In the genomic region with DNA sequence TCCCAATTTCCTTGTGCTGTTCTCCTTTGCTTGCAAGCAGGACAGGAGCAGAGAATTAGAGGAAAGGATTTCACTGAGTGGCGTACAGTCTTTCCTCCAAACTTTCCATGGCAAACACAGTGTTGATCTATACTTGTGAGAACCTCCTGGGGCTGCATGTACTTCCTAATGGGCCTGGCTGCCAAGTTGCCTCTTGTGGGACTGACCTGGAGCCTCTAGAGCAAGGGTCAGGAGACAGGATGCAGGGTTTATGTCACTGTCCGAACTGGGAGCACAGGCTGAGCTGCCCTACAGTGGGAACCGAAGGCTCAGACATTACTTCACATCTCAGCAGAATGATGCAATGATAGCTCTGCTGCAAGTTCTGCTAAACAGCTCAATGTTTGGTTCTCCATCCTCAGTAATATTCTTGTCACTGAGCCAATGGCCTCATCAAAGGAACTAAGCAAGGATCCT, we compare ENCODE assay signal across 11 cellular contexts.
DNase-seq lines count a peak whose midpoint lies in the region; ATAC-seq, FAIRE-seq and TF ChIP-seq lines count a peak whose summit lies in the region.
"Had no signal": no experiment of that assay in that cellular context is flagged by ENCODE, and none has a peak within 500 bp of the region (broad histone marks: within the 10 kb centered on the region; RNA-seq: fewer than 3 reads in every experiment).

No MANE protein-coding gene starts in this region.

- H4K8ac ChIP-seq in mesenchymal stem cell (ENCODE audit: low read length) = no peak overlapping the region

- H3K14ac ChIP-seq in mesenchymal stem cell (ENCODE audit: low read length in 2 of 2) = no peak overlapping the region

- H3K27ac ChIP-seq in mammary epithelial cell (ENCODE audit: insufficient read depth, low read depth, low read length) (no peak overlapping the region), mesenchymal stem cell (ENCODE audit: low read length, poor library complexity, severe bottlenecking) (peak overlapping the region; percentile 2)

- H2BK120ac ChIP-seq in mesenchymal stem cell (ENCODE audit: low read depth, low read length) = peak overlapping the region; percentile 38

- no peak for FAIRE-seq in GM12891 (lab: Jason Lieb, UNC)

- no peaks in the 10 kb centered on the region for H3K79me2 ChIP-seq in mammary epithelial cell (ENCODE audit: insufficient read depth, low read length)

- no peak for ATAC-seq in GM18517 (IDR thresholded peaks at IDR 0.05; ENCODE audit: unreplicated experiment)
- ATAC-seq: activated CD8-positive, alpha-beta T cell treated with anti-CD3 and anti-CD28 coated beads, Interleukin-2, amount 10 ng/mL, durations not matched to agents 7 days and 5 days had no signal

- H3K9ac ChIP-seq in mammary epithelial cell (ENCODE audit: insufficient read depth, low read length) = no peak overlapping the region
- no peak overlapping the region for H3K9ac ChIP-seq in mesenchymal stem cell (ENCODE audit: low read length)

- H2BK12ac ChIP-seq in mesenchymal stem cell (ENCODE audit: low read length in 2 of 2) = peak overlapping the region in 1 of 2 experiments; percentile 28

- H3K4me1 Mint-ChIP-seq in MCF 10A (ENCODE audit: insufficient read depth, unreplicated experiment) (peaks cover 10% of the 10 kb centered on the region), endothelial cell (ENCODE audit: unreplicated experiment) (peaks cover 36% of the 10 kb centered on the region), mesothelial cell of epicardium (peaks cover 25% of the 10 kb centered on the region)

- H2BK5ac ChIP-seq in mesenchymal stem cell (ENCODE audit: low read depth, low read length, poor library complexity, severe bottlenecking) = no peak overlapping the region

- intact Hi-C loops in MCF 10A (cut with micrococcal nuclease) = no loop called here
- intact Hi-C loops in mammary epithelial cell (cut with micrococcal nuclease) = no loop called here

- H3K27ac Mint-ChIP-seq in MCF 10A (ENCODE audit: low read depth, unreplicated experiment) (no peak overlapping the region), endothelial cell (ENCODE audit: unreplicated experiment) (peak overlapping the region; percentile 7), mesothelial cell of epicardium (no peak overlapping the region)
- H3K27ac Mint-ChIP-seq: activated CD8-positive, alpha-beta T cell treated with anti-CD3 and anti-CD28 coated beads, Interleukin-2, amount 10 ng/mL, durations not matched to agents 7 days and 5 days had no signal

- peak overlapping the region in 1 of 2 experiments; percentile 93 for H3K4ac ChIP-seq in mesenchymal stem cell (ENCODE audit: low read depth in 1 of 2, low read length in 2 of 2)

- no peak overlapping the region for H3K4me2 ChIP-seq in mammary epithelial cell (ENCODE audit: insufficient read depth, low read depth, low read length)
- H3K4me2 ChIP-seq in mesenchymal stem cell (ENCODE audit: low read length, poor library complexity, severe bottlenecking) = no peak overlapping the region

- H3K36me3 Mint-ChIP-seq in MCF 10A (ENCODE audit: insufficient read depth, unreplicated experiment) (no peaks in the 10 kb centered on the region), endothelial cell (ENCODE audit: low read depth, unreplicated experiment) (peaks cover 6% of the 10 kb centered on the region), mesothelial cell of epicardium (peaks cover 11% of the 10 kb centered on the region)

- no peak overlapping the region for H2BK15ac ChIP-seq in mesenchymal stem cell (ENCODE audit: low read depth, poor library complexity, severe bottlenecking)

- TF ChIP-seq CTCF in MCF 10A (IDR thresholded peaks at IDR 0.05; ENCODE audit: unreplicated experiment) (no peak), mammary epithelial cell (conservative IDR thresholded peaks at IDR 0.05 in 1 of 2, IDR thresholded peaks at IDR 0.05 in 1 of 2; ENCODE audit: extremely low read depth in 1 of 2, insufficient read depth in 1 of 2, low read depth in 1 of 2, low read length in 2 of 2) (no peak), endothelial cell (IDR thresholded peaks at IDR 0.05; ENCODE audit: unreplicated experiment) (no peak), mesothelial cell of epicardium (IDR thresholded peaks at IDR 0.05; ENCODE audit: unreplicated experiment) (no peak)

- H3K79me1 ChIP-seq in mesenchymal stem cell (replicated peaks; ENCODE audit: low read length, poor library complexity, severe bottlenecking) = no peaks in the 10 kb centered on the region

- H3K9me3 ChIP-seq in mammary epithelial cell (replicated peaks; ENCODE audit: insufficient read depth, low read length) = peaks cover 5% of the 10 kb centered on the region
- H3K9me3 ChIP-seq in mesenchymal stem cell (ENCODE audit: control insufficient read depth, low read length) = peaks cover 17% of the 10 kb centered on the region

- H2AK5ac ChIP-seq in mesenchymal stem cell (ENCODE audit: low read length, severe bottlenecking) = no peak overlapping the region

- in situ Hi-C loops in mammary epithelial cell (cut with MboI; ENCODE audit: low sequenced_read_pairs in 2 of 2) = no loop called here

- POLR2A ChIA-PET in MCF 10A (lab: Yijun Ruan, JAX) = interaction anchor here (1.3 kb wide), 1 partner anchor 636 kb away, joined by 3 read pairs; no protein-coding TSS in a partner anchor

- peaks cover 29% of the 10 kb centered on the region for H3K4me1 ChIP-seq in mammary epithelial cell (ENCODE audit: insufficient read depth, low read length)
- H3K4me1 ChIP-seq in mesenchymal stem cell (ENCODE audit: control insufficient read depth, insufficient read depth, low read depth, low read length) = peaks cover 6% of the 10 kb centered on the region

- DNase-seq in MCF 10A (ENCODE audit: unreplicated experiment) (peak; percentile 80), mammary epithelial cell (no peak), endothelial cell (ENCODE audit: low spot score) (peak; percentile 17), mesenchymal stem cell (peak; percentile 89), GM12891 (ENCODE audit: insufficient read length, low spot score) (no peak), mesothelial cell of epicardium (ENCODE audit: low spot score in 2 of 2, unreplicated experiment in 2 of 2) (no peak), NCI-H510A (lab: John Stamatoyannopoulos, UW) (no peak)
- DNase-seq: 8988T; activated CD8-positive, alpha-beta T cell treated with anti-CD3 and anti-CD28 coated beads, Interleukin-2, amount 10 ng/mL, durations not matched to agents 7 days and 5 days had no signal

- no peaks in the 10 kb centered on the region for H4K20me1 ChIP-seq in mammary epithelial cell (ENCODE audit: insufficient read depth, low read length)

- BruUV-seq in MCF 10A (replicated peaks; lab: Mats Ljungman, UMichigan) (no TSS peak), mammary epithelial cell (replicated peaks; lab: Mats Ljungman, UMichigan) (no TSS peak)

- H2AFZ ChIP-seq in mammary epithelial cell (ENCODE audit: low read depth, low read length) = no peak overlapping the region
- no peak overlapping the region for H2AFZ ChIP-seq in mesenchymal stem cell (ENCODE audit: low read depth, low read length)

- H3K9me3 Mint-ChIP-seq in MCF 10A (ENCODE audit: unreplicated experiment) (peaks cover 12% of the 10 kb centered on the region), endothelial cell (ENCODE audit: unreplicated experiment) (no peaks in the 10 kb centered on the region), mesothelial cell of epicardium (peaks cover 17% of the 10 kb centered on the region)

- peak overlapping the region in 1 of 2 experiments; percentile 29 for H3K18ac ChIP-seq in mesenchymal stem cell (ENCODE audit: low read depth in 1 of 2, low read length in 2 of 2)

- H3K27me3 ChIP-seq in mammary epithelial cell (ENCODE audit: insufficient read depth, low read length) (no peaks in the 10 kb centered on the region), mesenchymal stem cell (ENCODE audit: control insufficient read depth in 1 of 2, insufficient read depth in 1 of 2, low read length in 2 of 2) (no peaks in the 10 kb centered on the region)
- H3K27me3 ChIP-seq: Peyer's patch had no signal

- H3K36me3 ChIP-seq in mammary epithelial cell (ENCODE audit: insufficient read depth, low read length) (no peaks in the 10 kb centered on the region), mesenchymal stem cell (ENCODE audit: control insufficient read depth in 1 of 2, insufficient read depth in 2 of 2, low read depth in 1 of 2, low read length in 2 of 2) (no peaks in the 10 kb centered on the region)
- H3K36me3 ChIP-seq: Peyer's patch had no signal

- no peaks in the 10 kb centered on the region for H3K27me3 Mint-ChIP-seq in MCF 10A (ENCODE audit: insufficient read depth, unreplicated experiment)
- peaks cover 1% of the 10 kb centered on the region for H3K27me3 Mint-ChIP-seq in endothelial cell (ENCODE audit: unreplicated experiment)
- H3K27me3 Mint-ChIP-seq in mesothelial cell of epicardium (ENCODE audit: low read depth) = no peaks in the 10 kb centered on the region

- no peak overlapping the region for H4K91ac ChIP-seq in mesenchymal stem cell (ENCODE audit: low read length)

- CTCF ChIA-PET in MCF 10A (lab: Yijun Ruan, JAX) (no interaction called here), mammary epithelial cell (lab: Charles Lee; ENCODE audit: low non-redundant PET) (no interaction called here)

- dilution Hi-C loops in mammary epithelial cell (cut with HindIII; ENCODE audit: low sequenced_read_pairs) = loop anchor here (25.0 kb wide), 1 partner anchor 626 kb away; no protein-coding TSS in a partner anchor

- WGBS in mammary epithelial cell (ENCODE audit: low coverage, missing lambda C conversion rate) = 60% methylated on average over 3 of the region's 3 CpGs
- WGBS in mesenchymal stem cell = 5% methylated on average over 3 of the region's 3 CpGs

- no peak for TF ChIP-seq POLR2A in GM12891 (IDR thresholded peaks at IDR 0.05; ENCODE audit: low read depth, low read length)

- H3K23ac ChIP-seq in mesenchymal stem cell (ENCODE audit: low read length in 2 of 2) = no peak overlapping the region

- H3K4me3 ChIP-seq in mammary epithelial cell (replicated peaks in 1 of 3; ENCODE audit: insufficient read depth in 1 of 3, low read depth in 2 of 3, low read length in 3 of 3) (no peak overlapping the region), mesenchymal stem cell (ENCODE audit: insufficient read depth in 1 of 2, low read depth in 1 of 2, low read length in 2 of 2) (peak overlapping the region in 1 of 2 experiments; percentile 25)
- H3K4me3 ChIP-seq: Peyer's patch had no signal

- H3K4me3 Mint-ChIP-seq in MCF 10A (ENCODE audit: unreplicated experiment) (no peak overlapping the region), endothelial cell (ENCODE audit: unreplicated experiment) (no peak overlapping the region), mesothelial cell of epicardium (no peak overlapping the region)
- H3K4me3 Mint-ChIP-seq: activated CD8-positive, alpha-beta T cell treated with anti-CD3 and anti-CD28 coated beads, Interleukin-2, amount 10 ng/mL, durations not matched to agents 7 days and 5 days had no signal

TF ChIP-seq in GM12891, 5 proteins besides CTCF, POLR2A, EP300 and RAD21:
- TF ChIP-seq POU2F2 (IDR thresholded peaks at IDR 0.05; ENCODE audit: low read depth, low read length) = no peak
- no peak for TF ChIP-seq POLR2AphosphoS5 (IDR thresholded peaks at IDR 0.05; ENCODE audit: low read depth, low read length)
TF ChIP-seq in GM12891: peak in this region for 0.

Comparison
In these comparisons a context has a peak if more than half of its experiments do, and no peak if none do; other contexts are left out.
1. DNase-seq: peak in MCF 10A (single experiment), endothelial cell (single experiment) and mesenchymal stem cell (single experiment); none in mammary epithelial cell (single experiment), GM12891 (single experiment), mesothelial cell of epicardium (0 of 2) and NCI-H510A (single experiment).